In genomic region chr6:160137989-160138835, GRCh38 we compare ENCODE assay signal across 8 cellular contexts. TPM values are rescaled to one million over a fixed set of nuclear protein-coding genes. Genes with fewer than 3 reads are reported as not detected.
A peak's percentile ranks its signal among the peaks of the same experiment; 100 is the strongest.
DNase-seq lines count a peak whose midpoint lies in the region; ATAC-seq, FAIRE-seq and TF ChIP-seq lines count a peak whose summit lies in the region.

No MANE protein-coding gene starts in this region.

- no peak for TF ChIP-seq EP300 in upper lobe of left lung (IDR thresholded peaks at IDR 0.05)

- H4K20me1 ChIP-seq in OCI-LY1 (ENCODE audit: insufficient read depth, low read length), result no peaks in the 10 kb centered on the region

- H3K36me3 ChIP-seq in OCI-LY1 (ENCODE audit: insufficient read depth, low read length) (no peaks in the 10 kb centered on the region), upper lobe of left lung (no peaks in the 10 kb centered on the region)

- FAIRE-seq in A204.1 (lab: Jason Lieb, UNC) (peak; percentile 53), GM12892 (lab: Jason Lieb, UNC) (peak; percentile 80)

- TF ChIP-seq POLR2A in GM12892 (IDR thresholded peaks at IDR 0.05; ENCODE audit: low read depth, low read length) (no peak), upper lobe of left lung (IDR thresholded peaks at IDR 0.05) (no peak)

- no peak for DNase-seq in GM12892 (ENCODE audit: insufficient read length)
- DNase-seq in activated T-cell treated with anti-CD3 and anti-CD28 coated beads, Interleukin-2, amount 50 U/mL, for 4 hours, result peak; percentile 45
- peak; percentile 80 for DNase-seq in fibroblast of the aortic adventitia (ENCODE audit: low read depth)
- DNase-seq in osteocyte (ENCODE audit: extremely low spot score, unreplicated experiment), result peak; percentile 83
- no peak for DNase-seq in upper lobe of left lung

- H3K9me3 Mint-ChIP-seq in activated T-cell treated with anti-CD3 and anti-CD28 coated beads, Interleukin-2, amount 50 U/mL, for 4 hours, result no peaks in the 10 kb centered on the region
- H3K9me3 Mint-ChIP-seq in osteocyte (ENCODE audit: unreplicated experiment), result no peaks in the 10 kb centered on the region

- H3K27ac ChIP-seq in OCI-LY1 (ENCODE audit: low read depth, low read length, poor library complexity, severe bottlenecking), result no peak overlapping the region
- no peak overlapping the region for H3K27ac ChIP-seq in upper lobe of left lung

- H3K4me3 Mint-ChIP-seq in activated T-cell treated with anti-CD3 and anti-CD28 coated beads, Interleukin-2, amount 50 U/mL, for 4 hours, result no peak overlapping the region
- no peak overlapping the region for H3K4me3 Mint-ChIP-seq in osteocyte (ENCODE audit: unreplicated experiment)

- H3K4me1 ChIP-seq in OCI-LY1 (ENCODE audit: insufficient read depth, low read length, severe bottlenecking) (no peaks in the 10 kb centered on the region), upper lobe of left lung (no peaks in the 10 kb centered on the region)

- no peak overlapping the region for H3K4me3 ChIP-seq in OCI-LY1 (ENCODE audit: low read depth, low read length, poor library complexity, severe bottlenecking)
- no peak overlapping the region for H3K4me3 ChIP-seq in fibroblast of the aortic adventitia (ENCODE audit: low read depth, low read length)
- H3K4me3 ChIP-seq in upper lobe of left lung, result no peak overlapping the region

- peak; percentile 57 for ATAC-seq in HG03135 (IDR thresholded peaks at IDR 0.05; ENCODE audit: unreplicated experiment)
- peak in 1 of 2 donors; percentile 27 for ATAC-seq in activated T-cell treated with anti-CD3 and anti-CD28 coated beads, Interleukin-2, amount 50 U/mL, for 4 hours
- peak in 1 of 2 donors; percentile 53 for ATAC-seq in upper lobe of left lung (ENCODE audit: low FRiP score in 2 of 2)

- H3K27me3 ChIP-seq in OCI-LY1 (ENCODE audit: insufficient read depth, low read length), result no peaks in the 10 kb centered on the region; the same call in 1 of the 2 replicates
- H3K27me3 ChIP-seq in upper lobe of left lung, result no peaks in the 10 kb centered on the region

- no peaks in the 10 kb centered on the region for H3K36me3 Mint-ChIP-seq in activated T-cell treated with anti-CD3 and anti-CD28 coated beads, Interleukin-2, amount 50 U/mL, for 4 hours (ENCODE audit: insufficient read depth)
- H3K36me3 Mint-ChIP-seq in osteocyte (ENCODE audit: unreplicated experiment), result peaks cover 4% of the 10 kb centered on the region

- peak overlapping the region; percentile 50 for H3K27ac Mint-ChIP-seq in osteocyte (ENCODE audit: unreplicated experiment)

- H3K27me3 Mint-ChIP-seq in activated T-cell treated with anti-CD3 and anti-CD28 coated beads, Interleukin-2, amount 50 U/mL, for 4 hours (ENCODE audit: low read depth), result no peaks in the 10 kb centered on the region
- no peaks in the 10 kb centered on the region for H3K27me3 Mint-ChIP-seq in osteocyte (ENCODE audit: unreplicated experiment)

- no peaks in the 10 kb centered on the region for H3K79me2 ChIP-seq in OCI-LY1 (ENCODE audit: insufficient read depth, low read length)

- 59% methylated on average over 8 of the region's 8 CpGs for WGBS in upper lobe of left lung, 2 donors

- H3K9me3 ChIP-seq in OCI-LY1 (ENCODE audit: low read length) (no peaks in the 10 kb centered on the region), upper lobe of left lung (no peaks in the 10 kb centered on the region)

- H3K9ac ChIP-seq in OCI-LY1 (ENCODE audit: low read length), result no peak overlapping the region

- no peaks in the 10 kb centered on the region for H3K9me2 ChIP-seq in OCI-LY1 (ENCODE audit: low read depth, low read length)

- H3K4me1 Mint-ChIP-seq in activated T-cell treated with anti-CD3 and anti-CD28 coated beads, Interleukin-2, amount 50 U/mL, for 4 hours (ENCODE audit: low read depth), result peaks cover 8% of the 10 kb centered on the region
- peaks cover 38% of the 10 kb centered on the region for H3K4me1 Mint-ChIP-seq in osteocyte (ENCODE audit: unreplicated experiment)

- no peak overlapping the region for H2AFZ ChIP-seq in OCI-LY1 (ENCODE audit: low read length)

- TF ChIP-seq CTCF in OCI-LY1 (IDR thresholded peaks at IDR 0.05; ENCODE audit: low read length), result peak; percentile 80
- peak; percentile 76 for TF ChIP-seq CTCF in fibroblast of the aortic adventitia (IDR thresholded peaks at IDR 0.05; ENCODE audit: insufficient read depth, low read length)
- TF ChIP-seq CTCF in osteocyte (IDR thresholded peaks at IDR 0.05), result peak; percentile 81
- TF ChIP-seq CTCF in upper lobe of left lung (IDR thresholded peaks at IDR 0.05), result peak; percentile 33 to 71 (median 60)

- no peak overlapping the region for H3K4me2 ChIP-seq in OCI-LY1 (ENCODE audit: low read length)

- no peaks in the 10 kb centered on the region for H3F3A ChIP-seq in OCI-LY1 (ENCODE audit: insufficient read depth, low read length)

RNA-seq across cellular contexts. Expression of gene SLC22A1, which starts 16.6 kb away (rescaled TPM):
- polyA plus RNA-seq in GM12892 (2012; ENCODE audit: missing spikeins), result 0.28 TPM
- total RNA-seq in activated T-cell treated with anti-CD3 and anti-CD28 coated beads, Interleukin-2, amount 50 U/mL, for 4 hours, result 1 to 10 TPM; 1.7 to 7.0 (median 4.3) TPM
- total RNA-seq in fibroblast of the aortic adventitia (ENCODE audit: low replicate concordance) (0.09 and 5.8 TPM in 2 replicates), osteocyte (1.0 and 1.5 TPM in 2 replicates), upper lobe of left lung (1 to 10 TPM in 5 of 6 donors, under 1 TPM in 1; 0.67 to 4.2 (median 2.0) TPM)

Comparison
In these comparisons a context has a peak if more than half of its experiments do, and no peak if none do; other contexts are left out.
1. DNase-seq: peak in activated T-cell treated with anti-CD3 and anti-CD28 coated beads, Interleukin-2, amount 50 U/mL, for 4 hours (single experiment), fibroblast of the aortic adventitia (single experiment) and osteocyte (single experiment); none in GM12892 (single experiment) and upper lobe of left lung (0 of 2).
2. Peak in every context shown above with its lines, with median percentiles within 50 percentile points of each other: CTCF ChIP-seq.